In genomic region chr10:4658777-4659176, GRCh38 we compare ENCODE assay signal across 28 cellular contexts.
DNase-seq lines count a peak whose midpoint lies in the region; ATAC-seq and TF ChIP-seq lines count a peak whose summit lies in the region.
"Had no signal": no experiment of that assay in that cellular context is flagged by ENCODE, and none has a peak within 500 bp of the region (broad histone marks: within the 10 kb centered on the region; RNA-seq: fewer than 3 reads in every experiment).

No MANE protein-coding gene starts in this region.

- no peak for DNase-seq in GM23248
- DNase-seq in RWPE2 (ENCODE audit: low spot score): no peak
- DNase-seq in left lobe of liver (ENCODE audit: low spot score): peak; percentile 54
- no peak for DNase-seq in trophoblast cell
- no peak for DNase-seq in right atrium auricular region (ENCODE audit: low spot score)
- DNase-seq in Karpas-422: no peak
- no peak for DNase-seq in vagina (ENCODE audit: extremely low spot score in 2 of 2)
- DNase-seq: activated CD4-positive, alpha-beta T cell treated with anti-CD3 and anti-CD28 coated beads, Interleukin-2, amount 50 U/mL, for 4 hours; activated gamma-delta T cell treated with Interleukin-2 at 50 U/mL for 16 hours; activated naive CD8-positive, alpha-beta T cell treated with anti-CD3 and anti-CD28 coated beads, Interleukin-2, amount 10 ng/mL, durations not matched to agents 7 days and 5 days; activated T-cell treated with anti-CD3 and anti-CD28 coated beads, Interleukin-2, amount 50 U/mL, for 48 hours; aorta; CD4-positive, alpha-beta T cell; MG63; mucosa of descending colon; NCI-H1105 treated with DMSO at 0.1 percent for 48 hours; NCI-H1930; occipital lobe; SHP77; spleen; stimulated activated CD4-positive, alpha-beta T cell treated with anti-CD3 and anti-CD28 coated beads, Interleukin-2, amount 100 ng/mL, for 24 hours; stimulated activated naive CD8-positive, alpha-beta T cell treated with anti-CD3 and anti-CD28 coated beads, Interleukin-15, Interleukin-2, amounts not matched to agents 100 U/mL and 50 U/mL, for 24 hours; uterus had no signal

- H3K4me2 ChIP-seq in GM23248 (ENCODE audit: unreplicated experiment) (no peak overlapping the region), trophoblast cell (ENCODE audit: low read length) (no peak overlapping the region), Karpas-422 (ENCODE audit: low read depth, low read length, poor library complexity, severe bottlenecking) (no peak overlapping the region)

- H3K27ac ChIP-seq in GM23248: no peak overlapping the region
- H3K27ac ChIP-seq in RWPE2 (ENCODE audit: poor library complexity, severe bottlenecking): peak overlapping the region; percentile 11
- H3K27ac ChIP-seq in trophoblast cell (ENCODE audit: low read depth, low read length): no peak overlapping the region
- H3K27ac ChIP-seq in right atrium auricular region: no peak overlapping the region
- H3K27ac ChIP-seq in Karpas-422 (ENCODE audit: low read length): no peak overlapping the region
- H3K27ac ChIP-seq in vagina: no peak overlapping the region
- H3K27ac ChIP-seq: spleen, thoracic aorta, uterus had no signal

- peaks cover 29% of the 10 kb centered on the region for H3K79me1 ChIP-seq in trophoblast cell (ENCODE audit: low read length)

- no peaks in the 10 kb centered on the region for H4K20me1 ChIP-seq in GM23248 (ENCODE audit: insufficient read depth)
- no peaks in the 10 kb centered on the region for H4K20me1 ChIP-seq in Karpas-422 (ENCODE audit: insufficient read depth, low read depth, low read length)

- no peaks in the 10 kb centered on the region for H3K9me2 ChIP-seq in GM23248 (ENCODE audit: insufficient read depth)
- H3K9me2 ChIP-seq in Karpas-422 (replicated peaks; ENCODE audit: insufficient read depth, low read length): no peaks in the 10 kb centered on the region

- no peak overlapping the region for H3K14ac ChIP-seq in trophoblast cell (ENCODE audit: low read length)

- 29 to 41% methylated on average over 8 of the region's 8 CpGs for WGBS in GM23248 (ENCODE audit: low coverage in 1 of 2, low lambda C conversion rate in 2 of 2, missing lambda C conversion rate in 2 of 2), 2 experiments
- no CpG with 5 or more reads among the region's 8 CpGs for WGBS in trophoblast cell (ENCODE audit: extremely low coverage, insufficient coverage, insufficient read length)

- H3K36me3 ChIP-seq in GM23248 (ENCODE audit: low read depth) (no peaks in the 10 kb centered on the region), RWPE2 (ENCODE audit: low read depth) (no peaks in the 10 kb centered on the region), trophoblast cell (ENCODE audit: control insufficient read depth in 1 of 2, insufficient read depth in 2 of 2, low read length in 2 of 2) (no peaks in the 10 kb centered on the region), right atrium auricular region (no peaks in the 10 kb centered on the region), Karpas-422 (ENCODE audit: insufficient read depth, low read length) (no peaks in the 10 kb centered on the region), vagina (no peaks in the 10 kb centered on the region)
- H3K36me3 ChIP-seq: MG63, spleen, thoracic aorta, uterus had no signal

- H2BK12ac ChIP-seq in trophoblast cell (ENCODE audit: low read length): peak overlapping the region; percentile 23

- H2AFZ ChIP-seq in GM23248 (peak overlapping the region; percentile 56), trophoblast cell (ENCODE audit: insufficient read depth, low read length, poor library complexity) (no peak overlapping the region), Karpas-422 (ENCODE audit: low read length) (no peak overlapping the region)

- TF ChIP-seq CTCF in RWPE2 (IDR thresholded peaks at IDR 0.05; ENCODE audit: poor library complexity, severe bottlenecking): no peak
- TF ChIP-seq CTCF in right atrium auricular region (IDR thresholded peaks at IDR 0.05): no peak
- TF ChIP-seq CTCF in vagina (IDR thresholded peaks at IDR 0.05): no peak

- no peak overlapping the region for H2BK120ac ChIP-seq in trophoblast cell (ENCODE audit: insufficient read depth, low read length, poor library complexity)

- H4K12ac ChIP-seq in trophoblast cell (ENCODE audit: low read depth, low read length): no peak overlapping the region

- H2BK5ac ChIP-seq in trophoblast cell (ENCODE audit: low read depth, low read length, poor library complexity): no peak overlapping the region

- no peaks in the 10 kb centered on the region for H3K79me2 ChIP-seq in GM23248 (ENCODE audit: insufficient read depth)
- peaks cover 8% of the 10 kb centered on the region for H3K79me2 ChIP-seq in trophoblast cell (ENCODE audit: control insufficient read depth, insufficient read depth, low read length, poor library complexity)
- no peaks in the 10 kb centered on the region for H3K79me2 ChIP-seq in Karpas-422 (ENCODE audit: low read length)

- no peak for TF ChIP-seq POLR2A in vagina (IDR thresholded peaks at IDR 0.05)

- H4K8ac ChIP-seq in trophoblast cell (ENCODE audit: low read depth, low read length): no peak overlapping the region

- no peak overlapping the region for H2AK5ac ChIP-seq in trophoblast cell (ENCODE audit: low read length)

- no peak overlapping the region for H3K4me3 ChIP-seq in GM23248
- H3K4me3 ChIP-seq in RWPE2 (ENCODE audit: severe bottlenecking): no peak overlapping the region
- no peak overlapping the region for H3K4me3 ChIP-seq in trophoblast cell (ENCODE audit: low read depth, low read length)
- H3K4me3 ChIP-seq in right atrium auricular region: no peak overlapping the region
- no peak overlapping the region for H3K4me3 ChIP-seq in Karpas-422 (ENCODE audit: low read length)
- no peak overlapping the region for H3K4me3 ChIP-seq in vagina
- H3K4me3 ChIP-seq: K562, MG63, mucosa of descending colon, spleen, thoracic aorta, uterus had no signal

- peaks cover 28% of the 10 kb centered on the region for H3F3A ChIP-seq in GM23248 (ENCODE audit: insufficient read depth)

- no peak overlapping the region for H3K4ac ChIP-seq in trophoblast cell (ENCODE audit: low read depth, low read length)

- no peaks in the 10 kb centered on the region for H3K9me3 ChIP-seq in GM23248 (ENCODE audit: low read depth)
- H3K9me3 ChIP-seq in RWPE2 (ENCODE audit: severe bottlenecking): no peaks in the 10 kb centered on the region
- H3K9me3 ChIP-seq in trophoblast cell (ENCODE audit: insufficient read depth, low read depth, low read length): no peaks in the 10 kb centered on the region
- no peaks in the 10 kb centered on the region for H3K9me3 ChIP-seq in right atrium auricular region
- H3K9me3 ChIP-seq in Karpas-422 (ENCODE audit: low read length): no peaks in the 10 kb centered on the region
- H3K9me3 ChIP-seq in vagina: no peaks in the 10 kb centered on the region
- H3K9me3 ChIP-seq: MG63, mucosa of descending colon, spleen, thoracic aorta, uterus had no signal

- no peak overlapping the region for H3K18ac ChIP-seq in trophoblast cell (ENCODE audit: low read length)

- in situ Hi-C loops in GM23248 (cut with MboI): loop anchor here (25.0 kb wide), 2 partner anchors 846 to 1421 kb away; no protein-coding TSS in a partner anchor

- peaks cover 25% of the 10 kb centered on the region for H3K4me1 ChIP-seq in GM23248 (ENCODE audit: insufficient read depth)
- peaks cover 26% of the 10 kb centered on the region for H3K4me1 ChIP-seq in RWPE2 (ENCODE audit: insufficient read depth, poor library complexity, severe bottlenecking)
- H3K4me1 ChIP-seq in trophoblast cell (ENCODE audit: control insufficient read depth in 1 of 2, insufficient read depth in 2 of 2, low read length in 2 of 2): peaks cover 11% of the 10 kb centered on the region in 2 experiments
- H3K4me1 ChIP-seq in right atrium auricular region: peaks cover 0 to 37% of the 10 kb centered on the region in 2 donors
- H3K4me1 ChIP-seq in Karpas-422 (ENCODE audit: low read length): peaks cover 15% of the 10 kb centered on the region
- peaks cover 39% of the 10 kb centered on the region for H3K4me1 ChIP-seq in vagina
- H3K4me1 ChIP-seq: uterus had no signal

- H4K91ac ChIP-seq in trophoblast cell (ENCODE audit: low read depth, low read length): peak overlapping the region; percentile 32

- H3K23ac ChIP-seq in trophoblast cell (ENCODE audit: low read length): no peak overlapping the region

- ATAC-seq in RWPE2 (ENCODE audit: low read depth) (no peak), left lobe of liver (peak; percentile 46), GM19467 (IDR thresholded peaks at IDR 0.05; ENCODE audit: unreplicated experiment) (no peak)
- ATAC-seq: activated CD4-positive, CD25-positive, alpha-beta regulatory T cell treated with anti-CD3 and anti-CD28 coated beads, Interleukin-2, amount 50 U/mL, for 24 hours; K562; mucosa of descending colon; natural killer cell treated with Interleukin-12 subunit alpha and Interleukin-12 subunit beta and Interleukin-15 and Interleukin-18, amount 100 ng/mL, for 72 hours; stimulated activated naive CD8-positive, alpha-beta T cell treated with anti-CD3 and anti-CD28 coated beads, Interleukin-15, Interleukin-2, amounts not matched to agents 100 U/mL and 50 U/mL, for 24 hours had no signal

- intact Hi-C loops in vagina (cut with DNase I): loop anchor here (10.0 kb wide), 2 partner anchors 414 to 1414 kb away; no protein-coding TSS in a partner anchor

- H3K27me3 ChIP-seq in GM23248 (replicated peaks; ENCODE audit: insufficient read depth): no peaks in the 10 kb centered on the region
- H3K27me3 ChIP-seq in RWPE2 (ENCODE audit: insufficient read depth, poor library complexity, severe bottlenecking): no peaks in the 10 kb centered on the region
- H3K27me3 ChIP-seq in trophoblast cell (ENCODE audit: insufficient read depth, low read length): no peaks in the 10 kb centered on the region
- no peaks in the 10 kb centered on the region for H3K27me3 ChIP-seq in right atrium auricular region
- H3K27me3 ChIP-seq in Karpas-422 (ENCODE audit: low read length): no peaks in the 10 kb centered on the region
- H3K27me3 ChIP-seq in vagina: no peaks in the 10 kb centered on the region
- H3K27me3 ChIP-seq: MG63, spleen, uterus had no signal

- H3K9ac ChIP-seq in GM23248: 0 out of 2 replicates have a peak overlapping the region, but pooled peaks have one; percentile 21
- H3K9ac ChIP-seq in trophoblast cell (ENCODE audit: low read length): no peak overlapping the region
- no peak overlapping the region for H3K9ac ChIP-seq in Karpas-422 (ENCODE audit: low read length)
